In genomic region chr4:184676093-184676492, GRCh38 we compare ENCODE assay signal across 23 cellular contexts. TPM values are rescaled to one million over a fixed set of nuclear protein-coding genes. Genes with fewer than 3 reads are reported as not detected.
DNase-seq lines count a peak whose midpoint lies in the region; ATAC-seq, FAIRE-seq and TF ChIP-seq lines count a peak whose summit lies in the region.
"Had no signal": no experiment of that assay in that cellular context is flagged by ENCODE, and none has a peak within 500 bp of the region (broad histone marks: within the 10 kb centered on the region; RNA-seq: fewer than 3 reads in every experiment).

No MANE protein-coding gene starts in this region.

- TF ChIP-seq RAD21 in HepG2 (CRISPR knock-in tag; IDR thresholded peaks at IDR 0.05): no peak

- no peaks in the 10 kb centered on the region for H3K4me1 Mint-ChIP-seq in WTC11
- H3K4me1 Mint-ChIP-seq: B cell had no signal

- TF ChIP-seq POLR2A in HepG2 (IDR thresholded peaks at IDR 0.05; ENCODE audit: insufficient read depth in 1 of 2, low read depth in 2 of 2, low read length in 2 of 2): no peak
- TF ChIP-seq POLR2A in right lobe of liver (IDR thresholded peaks at IDR 0.05): no peak
- TF ChIP-seq POLR2A in esophagus muscularis mucosa (IDR thresholded peaks at IDR 0.05; ENCODE audit: low read depth): no peak
- TF ChIP-seq POLR2A in sigmoid colon (IDR thresholded peaks at IDR 0.05): no peak

- no peaks in the 10 kb centered on the region for H3K4me1 ChIP-seq in HepG2 (ENCODE audit: insufficient read depth, low read length)
- no peaks in the 10 kb centered on the region for H3K4me1 ChIP-seq in right lobe of liver
- H3K4me1 ChIP-seq in esophagus muscularis mucosa: peaks cover 0 to 4% (median 0%) of the 10 kb centered on the region in 4 donors
- H3K4me1 ChIP-seq in sigmoid colon: no peaks in the 10 kb centered on the region
- H3K4me1 ChIP-seq: A549, Caco-2 had no signal

- TF ChIP-seq EP300 in HepG2 (IDR thresholded peaks at IDR 0.05; ENCODE audit: low read depth in 2 of 2, low read length in 2 of 2): no peak
- TF ChIP-seq EP300 in HepG2 (CRISPR knock-in tag; IDR thresholded peaks at IDR 0.05; ENCODE audit: borderline replicate concordance): no peak
- TF ChIP-seq EP300 in esophagus muscularis mucosa (IDR thresholded peaks at IDR 0.05): no peak
- no peak for TF ChIP-seq EP300 in sigmoid colon (IDR thresholded peaks at IDR 0.05)

- H4K20me1 ChIP-seq in HepG2 (ENCODE audit: insufficient read depth, low read length): no peaks in the 10 kb centered on the region; the same call in 1 of the 2 replicates
- H4K20me1 ChIP-seq: BLaER1 treated with 17β-estradiol and CSF1 and Interleukin-3, amounts not matched to agents 10 nM and 100 nM had no signal

- FAIRE-seq in HepG2 (lab: Jason Lieb, UNC): no peak
- FAIRE-seq: A549, D721Med, G401.6, GM12891, GM19239 had no signal

- H3K36me3 ChIP-seq in HepG2 (replicated peaks in 1 of 2; ENCODE audit: control insufficient read depth in 1 of 2, insufficient read depth in 2 of 2, low read length in 2 of 2) (peaks cover 6 to 20% of the 10 kb centered on the region in 2 experiments; a peak in 4 of 5 replicates), right lobe of liver (peaks cover 0 to 10% (median 2%) of the 10 kb centered on the region in 4 donors), esophagus muscularis mucosa (peaks cover 23 to 59% (median 32%) of the 10 kb centered on the region in 4 donors), sigmoid colon (peaks cover 0 to 44% (median 13%) of the 10 kb centered on the region in 4 donors)

- no peak overlapping the region for H2AFZ ChIP-seq in HepG2 (ENCODE audit: low read length)

- no peak overlapping the region for H3K27ac Mint-ChIP-seq in WTC11
- H3K27ac Mint-ChIP-seq: B cell; CD4-positive, alpha-beta T cell; CD8-positive, alpha-beta T cell had no signal

- no peaks in the 10 kb centered on the region for H3K9me3 ChIP-seq in HepG2 (ENCODE audit: low read length)
- no peaks in the 10 kb centered on the region for H3K9me3 ChIP-seq in right lobe of liver
- no peaks in the 10 kb centered on the region for H3K9me3 ChIP-seq in esophagus muscularis mucosa
- H3K9me3 ChIP-seq in sigmoid colon: no peaks in the 10 kb centered on the region
- H3K9me3 ChIP-seq: A549, Caco-2 had no signal

- POLR2A ChIA-PET in HepG2 (lab: Yijun Ruan, JAX) (no interaction called here), WTC11 (lab: Charles Lee) (no interaction called here)

- H3K4me2 ChIP-seq in HepG2 (ENCODE audit: low read depth, low read length): no peak overlapping the region
- H3K4me2 ChIP-seq: A549; BLaER1 treated with 17β-estradiol and CSF1 and Interleukin-3, amounts not matched to agents 10 nM and 100 nM had no signal

- H3K27ac ChIP-seq in HepG2 (ENCODE audit: extremely low read length, insufficient read depth, low read length) (no peak overlapping the region), right lobe of liver (no peak overlapping the region), esophagus muscularis mucosa (replicated peaks in 1 of 4) (no peak overlapping the region), sigmoid colon (no peak overlapping the region)
- H3K27ac ChIP-seq: 22Rv1; A549; BLaER1 treated with 17β-estradiol and CSF1 and Interleukin-3, amounts not matched to agents 10 nM and 100 nM; C4-2B had no signal

- no TSS peak for BruUV-seq in HepG2 (replicated peaks; lab: Mats Ljungman, UMichigan)

- peaks cover 18% of the 10 kb centered on the region for H3K36me3 Mint-ChIP-seq in WTC11

- H3K27me3 Mint-ChIP-seq in WTC11 (ENCODE audit: low read depth): no peaks in the 10 kb centered on the region
- H3K27me3 Mint-ChIP-seq: B cell; CD4-positive, alpha-beta T cell had no signal

- no peak for ATAC-seq in HepG2
- ATAC-seq in right lobe of liver: no peak
- ATAC-seq in WTC11: no peak
- ATAC-seq: A549; CD8-positive, alpha-beta T cell had no signal

- H3K4me3 Mint-ChIP-seq in WTC11: no peak overlapping the region
- H3K4me3 Mint-ChIP-seq: B cell; CD4-positive, alpha-beta T cell; CD8-positive, alpha-beta T cell had no signal

- peaks cover 6% of the 10 kb centered on the region for H3K9me3 Mint-ChIP-seq in WTC11
- H3K9me3 Mint-ChIP-seq: CD4-positive, alpha-beta T cell; CD8-positive, alpha-beta T cell had no signal

- H3K4me3 ChIP-seq in HepG2 (replicated peaks in 1 of 3; ENCODE audit: insufficient read depth in 1 of 3, low read depth in 2 of 3, low read length in 3 of 3) (no peak overlapping the region), right lobe of liver (no peak overlapping the region), esophagus muscularis mucosa (no peak overlapping the region), sigmoid colon (no peak overlapping the region)
- H3K4me3 ChIP-seq: A549; BLaER1 treated with 17β-estradiol and CSF1 and Interleukin-3, amounts not matched to agents 10 nM and 100 nM had no signal

- 94% methylated on average over 2 of the region's 2 CpGs for WGBS in HepG2 (ENCODE audit: low lambda C conversion rate)
- 95% methylated on average over 2 of the region's 2 CpGs for WGBS in right lobe of liver (ENCODE audit: insufficient coverage, low coverage, low lambda C conversion rate, missing lambda C conversion rate)
- WGBS in esophagus muscularis mucosa: 89% methylated on average over 2 of the region's 2 CpGs
- 93% methylated on average over 2 of the region's 2 CpGs for WGBS in sigmoid colon, 2 donors

- DNase-seq in HepG2 (ENCODE audit: low spot score): no peak
- no peak for DNase-seq in right lobe of liver
- no peak for DNase-seq in WTC11 (ENCODE audit: low spot score)
- peak; percentile 10 for DNase-seq in left kidney (ENCODE audit: low read depth, low spot score)
- no peak for DNase-seq in RKO (ENCODE audit: low spot score)
- no peak for DNase-seq in esophagus muscularis mucosa (ENCODE audit: extremely low spot score)
- no peak for DNase-seq in sigmoid colon
- DNase-seq: AML-193; Caco-2; Calu3; CD4-positive, alpha-beta T cell; CD8-positive, alpha-beta T cell; DMS79 treated with DMSO at 0.1 percent for 48 hours; GF-D8 had no signal

- intact Hi-C loops in HepG2 (cut with micrococcal nuclease; ENCODE audit: unreplicated experiment): no loop called here
- intact Hi-C loops in right lobe of liver (cut with DNase I): no loop called here
- intact Hi-C loops in esophagus muscularis mucosa (cut with DNase I): no loop called here
- intact Hi-C loops in sigmoid colon (cut with DNase I): no loop called here

- CTCF ChIA-PET in HepG2 (lab: Yijun Ruan, JAX; ENCODE audit: low intra/inter-chr PET ratio, low total read pairs): no interaction called here
- CTCF ChIA-PET in WTC11 (lab: Charles Lee): no interaction called here

- no peak overlapping the region for H3K9ac ChIP-seq in HepG2 (ENCODE audit: insufficient read depth, low read depth, low read length)
- H3K9ac ChIP-seq: BLaER1 treated with 17β-estradiol and CSF1 and Interleukin-3, amounts not matched to agents 10 nM and 100 nM had no signal

- no peak for TF ChIP-seq CTCF in HepG2 (CRISPR knock-in tag; IDR thresholded peaks at IDR 0.05)
- no peak for TF ChIP-seq CTCF in right lobe of liver (IDR thresholded peaks at IDR 0.05)
- no peak for TF ChIP-seq CTCF in WTC11 (IDR thresholded peaks at IDR 0.05)
- TF ChIP-seq CTCF in esophagus muscularis mucosa (IDR thresholded peaks at IDR 0.05): no peak
- no peak for TF ChIP-seq CTCF in sigmoid colon (IDR thresholded peaks at IDR 0.05)

- in situ Hi-C loops in HepG2 (cut with HindIII; ENCODE audit: extremely low pct_ligation_motif_present, low pct_unique_long_range_greater_than_20kb): no loop called here

- no peaks in the 10 kb centered on the region for H3K27me3 ChIP-seq in HepG2 (ENCODE audit: control insufficient read depth in 1 of 2, insufficient read depth in 2 of 2, low read length in 2 of 2)
- no peaks in the 10 kb centered on the region for H3K27me3 ChIP-seq in right lobe of liver
- H3K27me3 ChIP-seq in esophagus muscularis mucosa: no peaks in the 10 kb centered on the region
- H3K27me3 ChIP-seq in sigmoid colon: no peaks in the 10 kb centered on the region
- H3K27me3 ChIP-seq: BLaER1 treated with 17β-estradiol and CSF1 and Interleukin-3, amounts not matched to agents 10 nM and 100 nM had no signal

- no peaks in the 10 kb centered on the region for H3K79me2 ChIP-seq in HepG2 (ENCODE audit: insufficient read depth, low read length)

RNA-seq across cellular contexts. Expression of gene PRIMPOL, which starts 26.6 kb away (rescaled TPM):
- total RNA-seq in HepG2 (2016; rRNA removed; fragmentation: Illumina TruSeq; extraction: Trizol) (11.0 and 17.3 TPM in 2 replicates), right lobe of liver (1 to 10 TPM; 4.0 to 8.7 (median 5.7) TPM), WTC11 (2021) (8.3 to 13.4 TPM (median 9.6 TPM) in 3 replicates), esophagus muscularis mucosa (10 to 100 TPM; 13.4 to 22.8 (median 16.6) TPM), sigmoid colon (10 to 100 TPM; 18.7 to 32.1 (median 29.9) TPM)
- 9.6 and 10.1 TPM in 2 replicates for total RNA-seq in HepG2 (2016; cell fraction: cytosol; rRNA removed; fragmentation: Illumina TruSeq; extraction: Trizol; ENCODE audit: low read depth)
- 10.8 and 14.2 TPM in 2 replicates for total RNA-seq in HepG2 (2016; cell fraction: insoluble cytoplasmic fraction; rRNA removed; fragmentation: Illumina TruSeq; extraction: Trizol)
- 6.1 and 6.6 TPM in 2 replicates for total RNA-seq in HepG2 (2016; cell fraction: membrane; rRNA removed; fragmentation: Illumina TruSeq; extraction: Trizol)
- 7.1 and 11.9 TPM in 2 replicates for total RNA-seq in HepG2 (2016; cell fraction: nucleus; rRNA removed; fragmentation: Illumina TruSeq; extraction: Trizol)
- polyA plus RNA-seq in HepG2 (2011; rRNA removed) (4.4 and 7.3 TPM in 2 replicates), sigmoid colon (10 to 100 TPM; 12.0 to 67.3 (median 30.5) TPM)
- polyA plus RNA-seq in HepG2 (2011; cell fraction: cytosol; rRNA removed): 1.4 and 2.2 TPM in 2 replicates
- polyA plus RNA-seq in HepG2 (2011; cell fraction: nucleus; rRNA removed): 3.0 and 4.4 TPM in 2 replicates
- polyA plus RNA-seq in HepG2 (2012): 5.3 and 5.4 TPM in 2 replicates
- polyA plus RNA-seq in HepG2 (2016; cell fraction: cytosol; fragmentation: Illumina TruSeq; extraction: Trizol; ENCODE audit: low read depth): 0.87 and 1.7 TPM in 2 replicates
- polyA plus RNA-seq in HepG2 (2016; cell fraction: insoluble cytoplasmic fraction; fragmentation: Illumina TruSeq; extraction: Trizol; ENCODE audit: low read depth): 9.6 and 12.3 TPM in 2 replicates
- 2.6 and 3.3 TPM in 2 replicates for polyA plus RNA-seq in HepG2 (2016; cell fraction: membrane; fragmentation: Illumina TruSeq; extraction: Trizol; ENCODE audit: low read depth)
- 20.4 and 22.6 TPM in 2 replicates for polyA plus RNA-seq in HepG2 (2016; cell fraction: nucleus; fragmentation: Illumina TruSeq; extraction: Trizol; ENCODE audit: insufficient read depth, low read depth)
- 1.2 and 2.0 TPM in 2 replicates for polyA minus RNA-seq in HepG2 (2011; rRNA and poly(A)+ RNA removed; ENCODE audit: low replicate concordance)
- 1.1 and 2.1 TPM in 2 replicates for polyA minus RNA-seq in HepG2 (2011; cell fraction: cytosol; rRNA and poly(A)+ RNA removed)
- 4.6 and 6.2 TPM in 2 replicates for polyA minus RNA-seq in HepG2 (2011; cell fraction: nucleus; rRNA and poly(A)+ RNA removed)

RNA-seq across cellular contexts. Expression of gene CASP3, which starts 26.8 kb away (rescaled TPM):
- total RNA-seq in HepG2 (2016; rRNA removed; fragmentation: Illumina TruSeq; extraction: Trizol): 77.8 and 139 TPM in 2 replicates
- total RNA-seq in HepG2 (2016; cell fraction: cytosol; rRNA removed; fragmentation: Illumina TruSeq; extraction: Trizol; ENCODE audit: low read depth): 6.9 and 8.3 TPM in 2 replicates
- 76.3 and 140 TPM in 2 replicates for total RNA-seq in HepG2 (2016; cell fraction: insoluble cytoplasmic fraction; rRNA removed; fragmentation: Illumina TruSeq; extraction: Trizol)
- total RNA-seq in HepG2 (2016; cell fraction: membrane; rRNA removed; fragmentation: Illumina TruSeq; extraction: Trizol): 25.2 and 26.5 TPM in 2 replicates
- total RNA-seq in HepG2 (2016; cell fraction: nucleus; rRNA removed; fragmentation: Illumina TruSeq; extraction: Trizol): 38.4 and 42.0 TPM in 2 replicates
- polyA plus RNA-seq in HepG2 (2011; rRNA removed): 19.9 and 26.0 TPM in 2 replicates
- polyA plus RNA-seq in HepG2 (2011; cell fraction: cytosol; rRNA removed): 9.9 and 15.6 TPM in 2 replicates
- polyA plus RNA-seq in HepG2 (2011; cell fraction: nucleus; rRNA removed): 4.4 and 6.4 TPM in 2 replicates
- 22.6 and 26.2 TPM in 2 replicates for polyA plus RNA-seq in HepG2 (2012)
- 4.5 and 4.9 TPM in 2 replicates for polyA plus RNA-seq in HepG2 (2016; cell fraction: cytosol; fragmentation: Illumina TruSeq; extraction: Trizol; ENCODE audit: low read depth)
- polyA plus RNA-seq in HepG2 (2016; cell fraction: insoluble cytoplasmic fraction; fragmentation: Illumina TruSeq; extraction: Trizol; ENCODE audit: low read depth): 116 and 129 TPM in 2 replicates
- polyA plus RNA-seq in HepG2 (2016; cell fraction: membrane; fragmentation: Illumina TruSeq; extraction: Trizol; ENCODE audit: low read depth): 13.7 and 15.0 TPM in 2 replicates
- 50.9 and 57.0 TPM in 2 replicates for polyA plus RNA-seq in HepG2 (2016; cell fraction: nucleus; fragmentation: Illumina TruSeq; extraction: Trizol; ENCODE audit: insufficient read depth, low read depth)
- polyA minus RNA-seq in HepG2 (2011; rRNA and poly(A)+ RNA removed; ENCODE audit: low replicate concordance): 5.3 and 7.6 TPM in 2 replicates
- polyA minus RNA-seq in HepG2 (2011; cell fraction: cytosol; rRNA and poly(A)+ RNA removed): 9.8 and 11.5 TPM in 2 replicates
- 13.1 and 13.6 TPM in 2 replicates for polyA minus RNA-seq in HepG2 (2011; cell fraction: nucleus; rRNA and poly(A)+ RNA removed)
- 10 to 100 TPM in 5 of 6 experiments, 1 to 10 TPM in 1; 9.6 to 19.6 (median 13.2) TPM for total RNA-seq in right lobe of liver
- total RNA-seq in WTC11 (2021): 54.2 to 78.9 TPM (median 63.2 TPM) in 3 replicates
- total RNA-seq in esophagus muscularis mucosa: 10 to 100 TPM; 11.3 to 18.6 (median 15.9) TPM
- 10 to 100 TPM in 3 of 4 donors, 1 to 10 TPM in 1; 9.4 to 20.3 (median 17.7) TPM for total RNA-seq in sigmoid colon
- 10 to 100 TPM; 35.7 to 70.1 (median 48.6) TPM for polyA plus RNA-seq in sigmoid colon

RNA-seq across cellular contexts. Expression of gene CENPU, which starts 57.8 kb away (rescaled TPM):
- total RNA-seq in HepG2 (2016; rRNA removed; fragmentation: Illumina TruSeq; extraction: Trizol) (35.8 and 39.5 TPM in 2 replicates), right lobe of liver (1 to 10 TPM in 5 of 6 experiments, under 1 TPM in 1; 0.84 to 10.0 (median 1.5) TPM), WTC11 (2021) (52.9 to 60.5 TPM (median 53.4 TPM) in 3 replicates), esophagus muscularis mucosa (1 to 10 TPM in 1 of 4 donors, under 1 TPM in 3; 0.34 to 1.3 (median 0.74) TPM), sigmoid colon (1 to 10 TPM in 2 of 4 donors, under 1 TPM in 1, not detected in 1; 0.95 to 1.4 (median 1.3) TPM)
- total RNA-seq in HepG2 (2016; cell fraction: cytosol; rRNA removed; fragmentation: Illumina TruSeq; extraction: Trizol; ENCODE audit: low read depth): 8.2 and 10.1 TPM in 2 replicates
- 38.2 and 42.4 TPM in 2 replicates for total RNA-seq in HepG2 (2016; cell fraction: insoluble cytoplasmic fraction; rRNA removed; fragmentation: Illumina TruSeq; extraction: Trizol)
- total RNA-seq in HepG2 (2016; cell fraction: membrane; rRNA removed; fragmentation: Illumina TruSeq; extraction: Trizol): 16.6 and 20.5 TPM in 2 replicates
- total RNA-seq in HepG2 (2016; cell fraction: nucleus; rRNA removed; fragmentation: Illumina TruSeq; extraction: Trizol): 39.9 and 48.4 TPM in 2 replicates
- polyA plus RNA-seq in HepG2 (2011; rRNA removed) (9.4 and 11.7 TPM in 2 replicates), sigmoid colon (10 to 100 TPM in 1 of 3 donors, 1 to 10 TPM in 2; 4.2 to 14.4 (median 5.1) TPM)
- polyA plus RNA-seq in HepG2 (2011; cell fraction: cytosol; rRNA removed): 2.8 and 3.0 TPM in 2 replicates
- polyA plus RNA-seq in HepG2 (2011; cell fraction: nucleus; rRNA removed): 10.6 and 11.4 TPM in 2 replicates
- polyA plus RNA-seq in HepG2 (2012): 5.6 and 13.7 TPM in 2 replicates
- 9.4 and 9.6 TPM in 2 replicates for polyA plus RNA-seq in HepG2 (2016; cell fraction: cytosol; fragmentation: Illumina TruSeq; extraction: Trizol; ENCODE audit: low read depth)
- polyA plus RNA-seq in HepG2 (2016; cell fraction: insoluble cytoplasmic fraction; fragmentation: Illumina TruSeq; extraction: Trizol; ENCODE audit: low read depth): 39.3 and 43.6 TPM in 2 replicates
- 10.5 and 12.6 TPM in 2 replicates for polyA plus RNA-seq in HepG2 (2016; cell fraction: membrane; fragmentation: Illumina TruSeq; extraction: Trizol; ENCODE audit: low read depth)
- polyA plus RNA-seq in HepG2 (2016; cell fraction: nucleus; fragmentation: Illumina TruSeq; extraction: Trizol; ENCODE audit: insufficient read depth, low read depth): 79.2 and 84.0 TPM in 2 replicates
- polyA minus RNA-seq in HepG2 (2011; rRNA and poly(A)+ RNA removed; ENCODE audit: low replicate concordance): 2.0 and 3.8 TPM in 2 replicates
- 3.2 and 3.7 TPM in 2 replicates for polyA minus RNA-seq in HepG2 (2011; cell fraction: cytosol; rRNA and poly(A)+ RNA removed)
- polyA minus RNA-seq in HepG2 (2011; cell fraction: nucleus; rRNA and poly(A)+ RNA removed): 21.8 and 22.4 TPM in 2 replicates

Comparison
In these comparisons a context has a peak if more than half of its experiments do, and no peak if none do; other contexts are left out.
1. Of the 50 proteins assayed by ChIP-seq in both HepG2 and WTC11: peak only in HepG2: none; only in WTC11: ZNF512; in both: none; in neither: 49.